Comparison of ENCODE assay signal across 18 cellular contexts in the genomic region with DNA sequence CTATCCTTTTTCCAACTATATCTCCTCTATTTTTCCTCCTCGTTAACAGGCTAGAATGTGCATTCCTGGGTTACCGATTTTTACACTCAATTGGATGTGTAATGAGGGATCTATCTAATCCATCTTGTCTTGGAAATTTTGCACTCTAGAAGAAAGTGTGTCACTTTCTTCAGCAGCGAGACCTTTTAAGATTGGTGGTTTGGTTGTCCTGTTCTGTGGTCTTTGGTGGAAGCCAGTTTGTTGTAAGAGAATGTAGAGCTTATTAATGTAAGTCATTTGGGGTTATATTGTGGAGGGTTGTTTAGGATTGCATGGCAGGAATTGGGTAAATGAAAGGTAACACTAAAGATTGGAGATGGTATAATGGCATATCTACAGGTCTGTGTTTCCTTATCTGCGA. TPM values are rescaled to one million over a fixed set of nuclear protein-coding genes. Genes with fewer than 3 reads are reported as not detected.
DNase-seq lines count a peak whose midpoint lies in the region; ATAC-seq, FAIRE-seq and TF ChIP-seq lines count a peak whose summit lies in the region.
"Had no signal": no experiment of that assay in that cellular context is flagged by ENCODE, and none has a peak within 500 bp of the region (broad histone marks: within the 10 kb centered on the region; RNA-seq: fewer than 3 reads in every experiment).

No MANE protein-coding gene starts in this region.

- no peak for TF ChIP-seq CTCF in WTC11 (IDR thresholded peaks at IDR 0.05)
- TF ChIP-seq CTCF in nephron (IDR thresholded peaks at IDR 0.05; ENCODE audit: unreplicated experiment in 3 of 3), result no peak
- TF ChIP-seq CTCF in GM20000 (IDR thresholded peaks at IDR 0.05; ENCODE audit: extremely low read depth, missing control alignments), result no peak

- peak; percentile 48 for FAIRE-seq in H54 (lab: Jason Lieb, UNC)
- FAIRE-seq: D721Med, G401.6, GM12891, GM18507 had no signal

- H3K9me3 Mint-ChIP-seq in WTC11 (no peaks in the 10 kb centered on the region), nephron (no peaks in the 10 kb centered on the region)
- H3K9me3 Mint-ChIP-seq: CD8-positive, alpha-beta memory T cell; IgD-negative memory B cell had no signal

- H3K36me3 Mint-ChIP-seq in WTC11 (peaks cover 56% of the 10 kb centered on the region), nephron (ENCODE audit: low read depth) (peaks cover 42% of the 10 kb centered on the region)
- H3K36me3 Mint-ChIP-seq: CD4-positive, CD25-positive, alpha-beta regulatory T cell had no signal

- H3K27me3 Mint-ChIP-seq in WTC11 (ENCODE audit: low read depth), result no peaks in the 10 kb centered on the region
- no peaks in the 10 kb centered on the region for H3K27me3 Mint-ChIP-seq in nephron (ENCODE audit: low read depth)
- H3K27me3 Mint-ChIP-seq: CD4-positive, CD25-positive, alpha-beta regulatory T cell; CD8-positive, alpha-beta memory T cell; IgD-negative memory B cell had no signal

- no peak for TF ChIP-seq POLR2A in H54 (IDR thresholded peaks at IDR 0.05; ENCODE audit: low read depth, low read length)
- TF ChIP-seq POLR2A in GM18505 (IDR thresholded peaks at IDR 0.05; ENCODE audit: borderline replicate concordance, extremely low read depth, insufficient read depth, insufficient read length), result no peak

- no peak overlapping the region for H3K4me3 Mint-ChIP-seq in WTC11
- no peak overlapping the region for H3K4me3 Mint-ChIP-seq in nephron
- H3K4me3 Mint-ChIP-seq: CD4-positive, CD25-positive, alpha-beta regulatory T cell; CD8-positive, alpha-beta memory T cell; IgD-negative memory B cell had no signal

- H3K4me1 Mint-ChIP-seq in WTC11 (no peaks in the 10 kb centered on the region), nephron (peaks cover 9% of the 10 kb centered on the region)

- H3K27ac Mint-ChIP-seq in WTC11 (peak overlapping the region; percentile 2; the same call in 1 of the 2 replicates), nephron (peak overlapping the region in 2 of 3 experiments; percentile 2 to 87)

- no peak for DNase-seq in H54 (ENCODE audit: insufficient read length, low spot score)
- DNase-seq in WTC11 (ENCODE audit: low spot score), result no peak
- no peak for DNase-seq in AG08396 (ENCODE audit: low spot score)
- DNase-seq in GM20000 (ENCODE audit: low spot score), result no peak
- DNase-seq: BE2C; C1 segment of cervical spinal cord; CD4-positive, CD25-positive, alpha-beta regulatory T cell; CD8-positive, alpha-beta memory T cell; COR-L47; GOT3; KG1 had no signal

- CTCF ChIA-PET in WTC11 (lab: Charles Lee), result no interaction called here

- POLR2A ChIA-PET in WTC11 (lab: Charles Lee), result no interaction called here

- no peak for ATAC-seq in WTC11
- ATAC-seq in GM18505 (IDR thresholded peaks at IDR 0.05; ENCODE audit: unreplicated experiment), result no peak

TF ChIP-seq in WTC11, 78 proteins besides CTCF, POLR2A, EP300 and RAD21 (continues in another document):
- TF ChIP-seq FOXP1 (CRISPR knock-in tag; IDR thresholded peaks at IDR 0.05; ENCODE audit: borderline replicate concordance) (no peak), ZNF138 (CRISPR knock-in tag; conservative IDR thresholded peaks at IDR 0.05) (no peak), JAZF1 (CRISPR knock-in tag; IDR thresholded peaks at IDR 0.05) (no peak), RELA (CRISPR knock-in tag; IDR thresholded peaks at IDR 0.05; ENCODE audit: borderline replicate concordance) (no peak), SMAD4 (CRISPR knock-in tag; IDR thresholded peaks at IDR 0.05) (no peak), STAT6 (CRISPR knock-in tag; conservative IDR thresholded peaks at IDR 0.05; ENCODE audit: low read depth) (no peak)
- TF ChIP-seq, protein P1, sequence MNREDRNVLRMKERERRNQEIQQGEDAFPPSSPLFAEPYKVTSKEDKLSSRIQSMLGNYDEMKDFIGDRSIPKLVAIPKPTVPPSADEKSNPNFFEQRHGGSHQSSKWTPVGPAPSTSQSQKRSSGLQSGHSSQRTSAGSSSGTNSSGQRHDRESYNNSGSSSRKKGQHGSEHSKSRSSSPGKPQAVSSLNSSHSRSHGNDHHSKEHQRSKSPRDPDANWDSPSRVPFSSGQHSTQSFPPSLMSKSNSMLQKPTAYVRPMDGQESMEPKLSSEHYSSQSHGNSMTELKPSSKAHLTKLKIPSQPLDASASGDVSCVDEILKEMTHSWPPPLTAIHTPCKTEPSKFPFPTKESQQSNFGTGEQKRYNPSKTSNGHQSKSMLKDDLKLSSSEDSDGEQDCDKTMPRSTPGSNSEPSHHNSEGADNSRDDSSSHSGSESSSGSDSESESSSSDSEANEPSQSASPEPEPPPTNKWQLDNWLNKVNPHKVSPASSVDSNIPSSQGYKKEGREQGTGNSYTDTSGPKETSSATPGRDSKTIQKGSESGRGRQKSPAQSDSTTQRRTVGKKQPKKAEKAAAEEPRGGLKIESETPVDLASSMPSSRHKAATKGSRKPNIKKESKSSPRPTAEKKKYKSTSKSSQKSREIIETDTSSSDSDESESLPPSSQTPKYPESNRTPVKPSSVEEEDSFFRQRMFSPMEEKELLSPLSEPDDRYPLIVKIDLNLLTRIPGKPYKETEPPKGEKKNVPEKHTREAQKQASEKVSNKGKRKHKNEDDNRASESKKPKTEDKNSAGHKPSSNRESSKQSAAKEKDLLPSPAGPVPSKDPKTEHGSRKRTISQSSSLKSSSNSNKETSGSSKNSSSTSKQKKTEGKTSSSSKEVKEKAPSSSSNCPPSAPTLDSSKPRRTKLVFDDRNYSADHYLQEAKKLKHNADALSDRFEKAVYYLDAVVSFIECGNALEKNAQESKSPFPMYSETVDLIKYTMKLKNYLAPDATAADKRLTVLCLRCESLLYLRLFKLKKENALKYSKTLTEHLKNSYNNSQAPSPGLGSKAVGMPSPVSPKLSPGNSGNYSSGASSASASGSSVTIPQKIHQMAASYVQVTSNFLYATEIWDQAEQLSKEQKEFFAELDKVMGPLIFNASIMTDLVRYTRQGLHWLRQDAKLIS (CRISPR knock-in tag; IDR thresholded peaks at IDR 0.05; ENCODE audit: borderline replicate concordance), result no peak
- TF ChIP-seq, protein P2, sequence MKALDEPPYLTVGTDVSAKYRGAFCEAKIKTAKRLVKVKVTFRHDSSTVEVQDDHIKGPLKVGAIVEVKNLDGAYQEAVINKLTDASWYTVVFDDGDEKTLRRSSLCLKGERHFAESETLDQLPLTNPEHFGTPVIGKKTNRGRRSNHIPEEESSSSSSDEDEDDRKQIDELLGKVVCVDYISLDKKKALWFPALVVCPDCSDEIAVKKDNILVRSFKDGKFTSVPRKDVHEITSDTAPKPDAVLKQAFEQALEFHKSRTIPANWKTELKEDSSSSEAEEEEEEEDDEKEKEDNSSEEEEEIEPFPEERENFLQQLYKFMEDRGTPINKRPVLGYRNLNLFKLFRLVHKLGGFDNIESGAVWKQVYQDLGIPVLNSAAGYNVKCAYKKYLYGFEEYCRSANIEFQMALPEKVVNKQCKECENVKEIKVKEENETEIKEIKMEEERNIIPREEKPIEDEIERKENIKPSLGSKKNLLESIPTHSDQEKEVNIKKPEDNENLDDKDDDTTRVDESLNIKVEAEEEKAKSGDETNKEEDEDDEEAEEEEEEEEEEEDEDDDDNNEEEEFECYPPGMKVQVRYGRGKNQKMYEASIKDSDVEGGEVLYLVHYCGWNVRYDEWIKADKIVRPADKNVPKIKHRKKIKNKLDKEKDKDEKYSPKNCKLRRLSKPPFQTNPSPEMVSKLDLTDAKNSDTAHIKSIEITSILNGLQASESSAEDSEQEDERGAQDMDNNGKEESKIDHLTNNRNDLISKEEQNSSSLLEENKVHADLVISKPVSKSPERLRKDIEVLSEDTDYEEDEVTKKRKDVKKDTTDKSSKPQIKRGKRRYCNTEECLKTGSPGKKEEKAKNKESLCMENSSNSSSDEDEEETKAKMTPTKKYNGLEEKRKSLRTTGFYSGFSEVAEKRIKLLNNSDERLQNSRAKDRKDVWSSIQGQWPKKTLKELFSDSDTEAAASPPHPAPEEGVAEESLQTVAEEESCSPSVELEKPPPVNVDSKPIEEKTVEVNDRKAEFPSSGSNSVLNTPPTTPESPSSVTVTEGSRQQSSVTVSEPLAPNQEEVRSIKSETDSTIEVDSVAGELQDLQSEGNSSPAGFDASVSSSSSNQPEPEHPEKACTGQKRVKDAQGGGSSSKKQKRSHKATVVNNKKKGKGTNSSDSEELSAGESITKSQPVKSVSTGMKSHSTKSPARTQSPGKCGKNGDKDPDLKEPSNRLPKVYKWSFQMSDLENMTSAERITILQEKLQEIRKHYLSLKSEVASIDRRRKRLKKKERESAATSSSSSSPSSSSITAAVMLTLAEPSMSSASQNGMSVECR (CRISPR knock-in tag; IDR thresholded peaks at IDR 0.05; ENCODE audit: borderline replicate concordance), result no peak
- TF ChIP-seq, protein P3, sequence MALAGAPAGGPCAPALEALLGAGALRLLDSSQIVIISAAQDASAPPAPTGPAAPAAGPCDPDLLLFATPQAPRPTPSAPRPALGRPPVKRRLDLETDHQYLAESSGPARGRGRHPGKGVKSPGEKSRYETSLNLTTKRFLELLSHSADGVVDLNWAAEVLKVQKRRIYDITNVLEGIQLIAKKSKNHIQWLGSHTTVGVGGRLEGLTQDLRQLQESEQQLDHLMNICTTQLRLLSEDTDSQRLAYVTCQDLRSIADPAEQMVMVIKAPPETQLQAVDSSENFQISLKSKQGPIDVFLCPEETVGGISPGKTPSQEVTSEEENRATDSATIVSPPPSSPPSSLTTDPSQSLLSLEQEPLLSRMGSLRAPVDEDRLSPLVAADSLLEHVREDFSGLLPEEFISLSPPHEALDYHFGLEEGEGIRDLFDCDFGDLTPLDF (CRISPR knock-in tag; IDR thresholded peaks at IDR 0.05), result no peak

RNA-seq across cellular contexts. Expression of gene CDK1, which starts 16.7 kb away (rescaled TPM):
- 92.8 to 98.9 TPM (median 94.8 TPM) in 3 replicates for total RNA-seq in WTC11 (2021)
